1 cellular context compared by ENCODE assay signal in genomic region chr13:31227870-31228269, GRCh38.
TF ChIP-seq lines count a peak whose summit lies in the region.

No MANE protein-coding gene starts in this region.

TF ChIP-seq in H1, 55 proteins besides CTCF, POLR2A, EP300 and RAD21:
- TF ChIP-seq CTBP2 (IDR thresholded peaks at IDR 0.05; ENCODE audit: borderline replicate concordance, insufficient read depth, insufficient read length, low read length) (no peak), TAF1 (IDR thresholded peaks at IDR 0.05; ENCODE audit: low read depth, low read length) (no peak), YY1 (IDR thresholded peaks at IDR 0.05; ENCODE audit: low read depth, low read length) (no peak), BCL11A (IDR thresholded peaks at IDR 0.05; ENCODE audit: low read depth in 2 of 2, low read length in 2 of 2) (no peak), SIN3A (conservative IDR thresholded peaks at IDR 0.05 in 1 of 2, IDR thresholded peaks at IDR 0.05 in 1 of 2; ENCODE audit: low read depth in 1 of 2, low read length in 2 of 2) (no peak), PHF8 (conservative IDR thresholded peaks at IDR 0.05; ENCODE audit: low read depth, low read length) (no peak), JUND (IDR thresholded peaks at IDR 0.05; ENCODE audit: low read length) (no peak), ASH2L (IDR thresholded peaks at IDR 0.05; ENCODE audit: low read length) (no peak), ZNF274 (IDR thresholded peaks at IDR 0.05; ENCODE audit: borderline replicate concordance, extremely low read depth, low read length) (no peak), RXRA (IDR thresholded peaks at IDR 0.05; ENCODE audit: insufficient read depth, low read depth, low read length) (no peak), MAX (IDR thresholded peaks at IDR 0.05) (no peak), SUZ12 (IDR thresholded peaks at IDR 0.05; ENCODE audit: low read length) (no peak), TBP (IDR thresholded peaks at IDR 0.05; ENCODE audit: low read depth, low read length) (no peak), POU5F1 (IDR thresholded peaks at IDR 0.05; ENCODE audit: low read depth, low read length) (no peak), KDM5A (IDR thresholded peaks at IDR 0.05; ENCODE audit: low read length) (no peak), ATF3 (IDR thresholded peaks at IDR 0.05; ENCODE audit: insufficient read depth, low read depth, low read length) (no peak), SIX5 (IDR thresholded peaks at IDR 0.05; ENCODE audit: low read depth, low read length) (no peak), NRF1 (IDR thresholded peaks at IDR 0.05; ENCODE audit: low read depth, low read length) (no peak)
